Comparison of ENCODE assay signal across 31 cellular contexts in genomic region chr7:140446467-140446866, GRCh38. TPM values are rescaled to one million over a fixed set of nuclear protein-coding genes. Genes with fewer than 3 reads are reported as not detected.
DNase-seq lines count a peak whose midpoint lies in the region; ATAC-seq, FAIRE-seq and TF ChIP-seq lines count a peak whose summit lies in the region.
"Had no signal": no experiment of that assay in that cellular context is flagged by ENCODE, and none has a peak within 500 bp of the region (broad histone marks: within the 10 kb centered on the region; RNA-seq: fewer than 3 reads in every experiment).

No MANE protein-coding gene starts in this region.

- H3K36me3 ChIP-seq in HepG2 (replicated peaks in 1 of 2; ENCODE audit: control insufficient read depth in 1 of 2, insufficient read depth in 2 of 2, low read length in 2 of 2) (no peaks in the 10 kb centered on the region), right lobe of liver (no peaks in the 10 kb centered on the region), mesendoderm (ENCODE audit: control insufficient read depth, insufficient read depth, low read length) (no peaks in the 10 kb centered on the region), small intestine (ENCODE audit: control insufficient read depth in 2 of 2, insufficient read depth in 2 of 2, low read length in 2 of 2) (no peaks in the 10 kb centered on the region)

- peak overlapping the region; percentile 25 for H3K56ac ChIP-seq in mesendoderm (ENCODE audit: low read length)

- H3K9me3 ChIP-seq in HepG2 (ENCODE audit: low read length), result no peaks in the 10 kb centered on the region
- H3K9me3 ChIP-seq in right lobe of liver, result no peaks in the 10 kb centered on the region
- no peaks in the 10 kb centered on the region for H3K9me3 ChIP-seq in small intestine (ENCODE audit: control insufficient read depth, low read depth)
- H3K9me3 ChIP-seq: Caco-2 had no signal

- peak; percentile 26; the same call in 2 of the 3 replicates for ATAC-seq in HepG2
- no peak for ATAC-seq in right lobe of liver
- ATAC-seq: CD8-positive, alpha-beta T cell; GM12878; PC-3 had no signal

- CTCF ChIA-PET in HepG2 (lab: Yijun Ruan, JAX; ENCODE audit: low intra/inter-chr PET ratio, low total read pairs), result no interaction called here

- H4K20me1 ChIP-seq in HepG2 (ENCODE audit: insufficient read depth, low read length), result no peaks in the 10 kb centered on the region

- H2BK5ac ChIP-seq in mesendoderm (ENCODE audit: low read length), result no peak overlapping the region

- no peaks in the 10 kb centered on the region for H3K79me2 ChIP-seq in HepG2 (ENCODE audit: insufficient read depth, low read length)
- H3K79me2 ChIP-seq in mesendoderm (ENCODE audit: control insufficient read depth, insufficient read depth, low read length), result no peaks in the 10 kb centered on the region

- TF ChIP-seq CTCF in HepG2 (CRISPR knock-in tag; IDR thresholded peaks at IDR 0.05) (no peak), right lobe of liver (IDR thresholded peaks at IDR 0.05) (no peak)

- FAIRE-seq in HepG2 (lab: Jason Lieb, UNC) (no peak), small intestine (lab: Jason Lieb, UNC) (no peak)
- FAIRE-seq: A204.1, GM12878, HTR-8/SVneo had no signal

- no peak overlapping the region for H4K8ac ChIP-seq in mesendoderm (ENCODE audit: low read depth, low read length)

- no peak overlapping the region for H4K5ac ChIP-seq in mesendoderm (ENCODE audit: low read length)

- in situ Hi-C loops in HepG2 (cut with HindIII; ENCODE audit: extremely low pct_ligation_motif_present, low pct_unique_long_range_greater_than_20kb), result no loop called here

- BruUV-seq in HepG2 (replicated peaks; lab: Mats Ljungman, UMichigan), result no TSS peak

- H3K4me3 ChIP-seq in HepG2 (replicated peaks in 1 of 3; ENCODE audit: insufficient read depth in 1 of 3, low read depth in 2 of 3, low read length in 3 of 3) (no peak overlapping the region), right lobe of liver (no peak overlapping the region), mesendoderm (ENCODE audit: low read length) (no peak overlapping the region), small intestine (ENCODE audit: low read depth in 1 of 2, low read length in 2 of 2) (no peak overlapping the region)
- H3K4me3 ChIP-seq: GM12878 had no signal

- TF ChIP-seq POLR2A in HepG2 (IDR thresholded peaks at IDR 0.05; ENCODE audit: insufficient read depth in 1 of 2, low read depth in 2 of 2, low read length in 2 of 2), result no peak
- no peak for TF ChIP-seq POLR2A in right lobe of liver (IDR thresholded peaks at IDR 0.05)

- TF ChIP-seq RAD21 in HepG2 (CRISPR knock-in tag; IDR thresholded peaks at IDR 0.05), result no peak

- DNase-seq in HepG2 (ENCODE audit: low spot score) (no peak), right lobe of liver (no peak), RPMI8226 (peak; percentile 17), mesendoderm (no peak), HuH-7 (ENCODE audit: low spot score) (no peak), ureter (ENCODE audit: low spot score) (no peak), small intestine (no peak)
- DNase-seq: C1 segment of cervical spinal cord; CD8-positive, alpha-beta T cell; EL; GDM1; GOT3; HCEC 1CT; IMR-90; NCI-H1048; NCI-H1417; NCI-H1694; NCI-H2029 treated with DMSO at 0.1 percent for 48 hours; NCI-H2171; NCI-H226; NCI-H510A; PC-3; SHP77 had no signal

- no peak overlapping the region for H3K23ac ChIP-seq in mesendoderm (ENCODE audit: low read length)

- H2BK120ac ChIP-seq in mesendoderm (ENCODE audit: low read depth, low read length), result no peak overlapping the region

- H3K4ac ChIP-seq in mesendoderm (ENCODE audit: low read depth, low read length), result no peak overlapping the region

- H3K9ac ChIP-seq in HepG2 (ENCODE audit: insufficient read depth, low read depth, low read length) (no peak overlapping the region), mesendoderm (ENCODE audit: low read length) (no peak overlapping the region)
- H3K9ac ChIP-seq: KMS-11 had no signal

- TF ChIP-seq EP300 in HepG2 (IDR thresholded peaks at IDR 0.05; ENCODE audit: low read depth in 2 of 2, low read length in 2 of 2), result no peak
- TF ChIP-seq EP300 in HepG2 (CRISPR knock-in tag; IDR thresholded peaks at IDR 0.05; ENCODE audit: borderline replicate concordance), result no peak

- H2AFZ ChIP-seq in HepG2 (ENCODE audit: low read length), result no peak overlapping the region

- intact Hi-C loops in HepG2 (cut with micrococcal nuclease; ENCODE audit: unreplicated experiment) (no loop called here), right lobe of liver (cut with DNase I) (no loop called here)

- no peaks in the 10 kb centered on the region for H3K27me3 ChIP-seq in HepG2 (ENCODE audit: control insufficient read depth in 1 of 2, insufficient read depth in 2 of 2, low read length in 2 of 2)
- no peaks in the 10 kb centered on the region for H3K27me3 ChIP-seq in right lobe of liver
- H3K27me3 ChIP-seq in mesendoderm (ENCODE audit: insufficient read depth, low read length, poor library complexity), result no peaks in the 10 kb centered on the region
- H3K27me3 ChIP-seq in small intestine (ENCODE audit: control insufficient read depth in 2 of 2, insufficient read depth in 2 of 2, low read length in 2 of 2), result no peaks in the 10 kb centered on the region

- no peak overlapping the region for H2BK15ac ChIP-seq in mesendoderm (replicated peaks; ENCODE audit: low read depth)

- POLR2A ChIA-PET in HepG2 (lab: Yijun Ruan, JAX), result no interaction called here

- no peak overlapping the region for H3K18ac ChIP-seq in mesendoderm (ENCODE audit: low read length)

- H3K27ac ChIP-seq in HepG2 (ENCODE audit: extremely low read length, insufficient read depth, low read length) (no peak overlapping the region), right lobe of liver (no peak overlapping the region), mesendoderm (ENCODE audit: low read depth, low read length) (no peak overlapping the region), small intestine (ENCODE audit: low read depth in 1 of 2, low read length in 1 of 2) (no peak overlapping the region)
- H3K27ac ChIP-seq: KMS-11 had no signal

- whole genome bisulfite sequencing in HepG2 (ENCODE audit: low lambda C conversion rate), result 91% methylated on average over 11 of the region's 11 CpGs
- 95% methylated on average over 11 of the region's 11 CpGs for WGBS in right lobe of liver (ENCODE audit: insufficient coverage, low coverage, low lambda C conversion rate, missing lambda C conversion rate)
- no CpG with 5 or more reads among the region's 11 CpGs for WGBS in mesendoderm (ENCODE audit: extremely low coverage, insufficient coverage, low lambda C conversion rate)
- WGBS in small intestine, 3 donors, result 86 to 97% (median 94%) methylated on average over 11 of the region's 11 CpGs

- H3K4me2 ChIP-seq in HepG2 (ENCODE audit: low read depth, low read length), result no peak overlapping the region
- H3K4me2 ChIP-seq in mesendoderm (ENCODE audit: low read length), result no peak overlapping the region
- H3K4me2 ChIP-seq: KMS-11 had no signal

- H2AK5ac ChIP-seq in mesendoderm (ENCODE audit: low read length), result no peak overlapping the region

- peaks cover 9% of the 10 kb centered on the region for H3K4me1 ChIP-seq in HepG2 (ENCODE audit: insufficient read depth, low read length)
- no peaks in the 10 kb centered on the region for H3K4me1 ChIP-seq in right lobe of liver
- H3K4me1 ChIP-seq in mesendoderm (ENCODE audit: control insufficient read depth, low read depth, low read length), result no peaks in the 10 kb centered on the region
- H3K4me1 ChIP-seq in small intestine (ENCODE audit: control insufficient read depth in 2 of 2, insufficient read depth in 1 of 2, low read depth in 1 of 2, low read length in 1 of 2), result no peaks in the 10 kb centered on the region
- H3K4me1 ChIP-seq: Caco-2 had no signal

- no peaks in the 10 kb centered on the region for H3K79me1 ChIP-seq in mesendoderm (ENCODE audit: low read length)

RNA-seq across cellular contexts. Expression of gene MKRN1, which starts 32.8 kb away (rescaled TPM):
- total RNA-seq in HepG2 (2016; rRNA removed; fragmentation: Illumina TruSeq; extraction: Trizol) (32.8 and 38.2 TPM in 2 replicates), right lobe of liver (10 to 100 TPM; 27.0 to 49.3 (median 32.8) TPM), ureter (108 TPM)
- 10.2 and 10.5 TPM in 2 replicates for total RNA-seq in HepG2 (2016; cell fraction: cytosol; rRNA removed; fragmentation: Illumina TruSeq; extraction: Trizol; ENCODE audit: low read depth)
- total RNA-seq in HepG2 (2016; cell fraction: insoluble cytoplasmic fraction; rRNA removed; fragmentation: Illumina TruSeq; extraction: Trizol), result 36.2 and 37.5 TPM in 2 replicates
- total RNA-seq in HepG2 (2016; cell fraction: membrane; rRNA removed; fragmentation: Illumina TruSeq; extraction: Trizol), result 20.2 and 21.3 TPM in 2 replicates
- 29.8 and 30.2 TPM in 2 replicates for total RNA-seq in HepG2 (2016; cell fraction: nucleus; rRNA removed; fragmentation: Illumina TruSeq; extraction: Trizol)
- polyA plus RNA-seq in HepG2 (2011; rRNA removed) (27.5 and 28.5 TPM in 2 replicates), small intestine (10 to 100 TPM; 57.7 to 77.2 (median 63.0) TPM)
- polyA plus RNA-seq in HepG2 (2011; cell fraction: cytosol; rRNA removed), result 25.5 and 28.8 TPM in 2 replicates
- polyA plus RNA-seq in HepG2 (2011; cell fraction: nucleus; rRNA removed), result 22.5 and 27.8 TPM in 2 replicates
- polyA plus RNA-seq in HepG2 (2012), result 54.2 and 55.8 TPM in 2 replicates
- polyA plus RNA-seq in HepG2 (2016; cell fraction: cytosol; fragmentation: Illumina TruSeq; extraction: Trizol; ENCODE audit: low read depth), result 7.0 and 7.2 TPM in 2 replicates
- polyA plus RNA-seq in HepG2 (2016; cell fraction: insoluble cytoplasmic fraction; fragmentation: Illumina TruSeq; extraction: Trizol; ENCODE audit: low read depth), result 34.8 and 35.1 TPM in 2 replicates
- polyA plus RNA-seq in HepG2 (2016; cell fraction: membrane; fragmentation: Illumina TruSeq; extraction: Trizol; ENCODE audit: low read depth), result 11.7 and 14.8 TPM in 2 replicates
- polyA plus RNA-seq in HepG2 (2016; cell fraction: nucleus; fragmentation: Illumina TruSeq; extraction: Trizol; ENCODE audit: insufficient read depth, low read depth), result 38.2 and 40.5 TPM in 2 replicates
- 38.3 and 51.2 TPM in 2 replicates for polyA minus RNA-seq in HepG2 (2011; rRNA and poly(A)+ RNA removed; ENCODE audit: low replicate concordance)
- polyA minus RNA-seq in HepG2 (2011; cell fraction: cytosol; rRNA and poly(A)+ RNA removed), result 23.6 and 33.5 TPM in 2 replicates
- 31.3 and 38.8 TPM in 2 replicates for polyA minus RNA-seq in HepG2 (2011; cell fraction: nucleus; rRNA and poly(A)+ RNA removed)
- 65.3 TPM for polyA plus RNA-seq in mesendoderm (2013, experiment 1 of 2)
- polyA plus RNA-seq in mesendoderm (2013, experiment 2 of 2), result 68.9 TPM

RNA-seq across cellular contexts. Expression of gene RAB19, which starts 42.6 kb away (rescaled TPM):
- total RNA-seq in HepG2 (2016; rRNA removed; fragmentation: Illumina TruSeq; extraction: Trizol) (0.31 and 0.36 TPM in 2 replicates), right lobe of liver (1 to 10 TPM in 1 of 6 experiments, under 1 TPM in 1, not detected in 4; 0.27 to 1.0 TPM), ureter (3.7 TPM)
- not detected in 2 replicates for total RNA-seq in HepG2 (2016; cell fraction: cytosol; rRNA removed; fragmentation: Illumina TruSeq; extraction: Trizol; ENCODE audit: low read depth)
- 0.19 and 0.45 TPM in 2 replicates for total RNA-seq in HepG2 (2016; cell fraction: insoluble cytoplasmic fraction; rRNA removed; fragmentation: Illumina TruSeq; extraction: Trizol)
- total RNA-seq in HepG2 (2016; cell fraction: membrane; rRNA removed; fragmentation: Illumina TruSeq; extraction: Trizol), result 0.28 TPM in 1 of 2 replicates, not detected in the other
- total RNA-seq in HepG2 (2016; cell fraction: nucleus; rRNA removed; fragmentation: Illumina TruSeq; extraction: Trizol), result not detected in 2 replicates
- polyA plus RNA-seq in HepG2 (2011; rRNA removed) (not detected in 2 replicates), small intestine (1 to 10 TPM in 2 of 3 donors, not detected in 1; 2.2 to 4.9 TPM)
- not detected in 2 replicates for polyA plus RNA-seq in HepG2 (2011; cell fraction: cytosol; rRNA removed)
- polyA plus RNA-seq in HepG2 (2011; cell fraction: nucleus; rRNA removed), result not detected in 2 replicates
- polyA plus RNA-seq in HepG2 (2012), result not detected in 2 replicates
- not detected in 2 replicates for polyA plus RNA-seq in HepG2 (2016; cell fraction: cytosol; fragmentation: Illumina TruSeq; extraction: Trizol; ENCODE audit: low read depth)
- polyA plus RNA-seq in HepG2 (2016; cell fraction: insoluble cytoplasmic fraction; fragmentation: Illumina TruSeq; extraction: Trizol; ENCODE audit: low read depth), result not detected in 2 replicates
- not detected in 2 replicates for polyA plus RNA-seq in HepG2 (2016; cell fraction: membrane; fragmentation: Illumina TruSeq; extraction: Trizol; ENCODE audit: low read depth)
- not detected in 2 replicates for polyA plus RNA-seq in HepG2 (2016; cell fraction: nucleus; fragmentation: Illumina TruSeq; extraction: Trizol; ENCODE audit: insufficient read depth, low read depth)
- polyA minus RNA-seq in HepG2 (2011; rRNA and poly(A)+ RNA removed; ENCODE audit: low replicate concordance), result not detected in 2 replicates
- polyA minus RNA-seq in HepG2 (2011; cell fraction: cytosol; rRNA and poly(A)+ RNA removed), result not detected in 2 replicates
- not detected in 2 replicates for polyA minus RNA-seq in HepG2 (2011; cell fraction: nucleus; rRNA and poly(A)+ RNA removed)
- 3.5 TPM for polyA plus RNA-seq in mesendoderm (2013, experiment 1 of 2)
- 2.7 TPM for polyA plus RNA-seq in mesendoderm (2013, experiment 2 of 2)
- total RNA-seq: IMR-90, RPMI7951, SK-MEL-5 had no signal
- polyA plus RNA-seq: AG04450, IMR-90 had no signal

RNA-seq across cellular contexts. Expression of gene SLC37A3, which starts 48.1 kb away (rescaled TPM):
- 12.9 and 21.3 TPM in 2 replicates for total RNA-seq in HepG2 (2016; rRNA removed; fragmentation: Illumina TruSeq; extraction: Trizol)
- 19.8 and 21.8 TPM in 2 replicates for total RNA-seq in HepG2 (2016; cell fraction: cytosol; rRNA removed; fragmentation: Illumina TruSeq; extraction: Trizol; ENCODE audit: low read depth)
- 12.2 and 20.5 TPM in 2 replicates for total RNA-seq in HepG2 (2016; cell fraction: insoluble cytoplasmic fraction; rRNA removed; fragmentation: Illumina TruSeq; extraction: Trizol)
- total RNA-seq in HepG2 (2016; cell fraction: membrane; rRNA removed; fragmentation: Illumina TruSeq; extraction: Trizol), result 13.9 and 15.8 TPM in 2 replicates
- 31.8 and 37.4 TPM in 2 replicates for total RNA-seq in HepG2 (2016; cell fraction: nucleus; rRNA removed; fragmentation: Illumina TruSeq; extraction: Trizol)
- polyA plus RNA-seq in HepG2 (2011; rRNA removed), result 27.9 and 32.6 TPM in 2 replicates
- polyA plus RNA-seq in HepG2 (2011; cell fraction: cytosol; rRNA removed), result 16.9 and 20.1 TPM in 2 replicates
- polyA plus RNA-seq in HepG2 (2011; cell fraction: nucleus; rRNA removed), result 82.0 and 99.8 TPM in 2 replicates
- 14.2 and 17.0 TPM in 2 replicates for polyA plus RNA-seq in HepG2 (2012)
- polyA plus RNA-seq in HepG2 (2016; cell fraction: cytosol; fragmentation: Illumina TruSeq; extraction: Trizol; ENCODE audit: low read depth), result 1.5 and 1.9 TPM in 2 replicates
- polyA plus RNA-seq in HepG2 (2016; cell fraction: insoluble cytoplasmic fraction; fragmentation: Illumina TruSeq; extraction: Trizol; ENCODE audit: low read depth), result 8.7 and 11.0 TPM in 2 replicates
- 4.4 and 5.6 TPM in 2 replicates for polyA plus RNA-seq in HepG2 (2016; cell fraction: membrane; fragmentation: Illumina TruSeq; extraction: Trizol; ENCODE audit: low read depth)
- polyA plus RNA-seq in HepG2 (2016; cell fraction: nucleus; fragmentation: Illumina TruSeq; extraction: Trizol; ENCODE audit: insufficient read depth, low read depth), result 43.1 and 47.8 TPM in 2 replicates
- polyA minus RNA-seq in HepG2 (2011; rRNA and poly(A)+ RNA removed; ENCODE audit: low replicate concordance), result 37.2 and 46.0 TPM in 2 replicates
- 14.3 and 15.8 TPM in 2 replicates for polyA minus RNA-seq in HepG2 (2011; cell fraction: cytosol; rRNA and poly(A)+ RNA removed)
- polyA minus RNA-seq in HepG2 (2011; cell fraction: nucleus; rRNA and poly(A)+ RNA removed), result 61.8 and 62.4 TPM in 2 replicates
- 10 to 100 TPM in 4 of 6 experiments, 1 to 10 TPM in 2; 9.5 to 22.2 (median 13.6) TPM for total RNA-seq in right lobe of liver
- 27.7 TPM for polyA plus RNA-seq in mesendoderm (2013, experiment 1 of 2)
- polyA plus RNA-seq in mesendoderm (2013, experiment 2 of 2), result 25.2 TPM
- 35.8 TPM for total RNA-seq in ureter
- polyA plus RNA-seq in small intestine, result 10 to 100 TPM; 14.1 to 18.4 (median 17.1) TPM
